9 cellular contexts compared by ENCODE assay signal in genomic region chr19:49148784-49149651, GRCh38. TPM values are rescaled to one million over a fixed set of nuclear protein-coding genes. Genes with fewer than 3 reads are reported as not detected.
DNase-seq lines count a peak whose midpoint lies in the region; ATAC-seq and TF ChIP-seq lines count a peak whose summit lies in the region.
"Had no signal": no experiment of that assay in that cellular context is flagged by ENCODE, and none has a peak within 500 bp of the region (broad histone marks: within the 10 kb centered on the region; RNA-seq: fewer than 3 reads in every experiment).

No MANE protein-coding gene starts in this region.

- H3K27ac ChIP-seq in SJSA1 = no peak overlapping the region
- H3K27ac ChIP-seq: neutrophil had no signal

- H3K4me1 Mint-ChIP-seq in natural killer cell = peaks cover 27 to 52% of the 10 kb centered on the region in 2 donors

- H3K36me3 Mint-ChIP-seq in natural killer cell = no peaks in the 10 kb centered on the region

- intact Hi-C loops in natural killer cell (cut with micrococcal nuclease) = loop anchor here (10.0 kb wide), 1 partner anchor 154 kb away; the partner anchor contains the start of genes GYS1 and RUVBL2

- no peaks in the 10 kb centered on the region for H3K27me3 ChIP-seq in MG63
- H3K27me3 ChIP-seq in SJSA1 (replicated peaks) = no peaks in the 10 kb centered on the region

- no peaks in the 10 kb centered on the region for H3K9me3 Mint-ChIP-seq in natural killer cell

- H3K36me3 ChIP-seq in MG63 = no peaks in the 10 kb centered on the region
- H3K36me3 ChIP-seq in SJSA1 = no peaks in the 10 kb centered on the region
- H3K36me3 ChIP-seq: neutrophil had no signal

- H3K4me1 ChIP-seq in SJSA1 (replicated peaks) = peaks cover 45% of the 10 kb centered on the region

- peak; percentile 75 to 82 (median 79) for ATAC-seq in natural killer cell
- ATAC-seq in HG03469 (IDR thresholded peaks at IDR 0.05; ENCODE audit: unreplicated experiment) = no peak

- DNase-seq in DMS153 (lab: John Stamatoyannopoulos, UW) (peak; percentile 83), MG63 (peak; percentile 97), SJSA1 (ENCODE audit: low read depth in 1 of 2, low spot score in 2 of 2) (peak; percentile 90 to 99), activated gamma-delta T cell treated with Interleukin-2 at 50 U/mL for 16 hours (peak; percentile 74), fibroblast of the aortic adventitia (ENCODE audit: low read depth) (peak; percentile 91), natural killer cell (peak; percentile 80)
- peak; percentile 77 for DNase-seq in stimulated activated naive CD4-positive, alpha-beta T cell treated with Interleukin-2 at 50 U/mL for 16 hours (lab: John Stamatoyannopoulos, UW)

- H3K9me3 ChIP-seq in MG63 = no peaks in the 10 kb centered on the region
- peaks cover 2% of the 10 kb centered on the region; the same call in 1 of the 2 replicates for H3K9me3 ChIP-seq in SJSA1 (replicated peaks)

- no peak overlapping the region for H3K27ac Mint-ChIP-seq in natural killer cell

- no peak for TF ChIP-seq CTCF in fibroblast of the aortic adventitia (IDR thresholded peaks at IDR 0.05; ENCODE audit: insufficient read depth, low read length)
- no peak for TF ChIP-seq CTCF in natural killer cell (IDR thresholded peaks at IDR 0.05)

- H3K4me3 ChIP-seq in MG63 (peak overlapping the region; percentile 74), SJSA1 (peak overlapping the region; percentile 51), fibroblast of the aortic adventitia (ENCODE audit: low read depth, low read length) (peak overlapping the region; percentile 93)

- peak overlapping the region; percentile 96 for H3K4me3 Mint-ChIP-seq in natural killer cell

- peaks cover 17 to 48% of the 10 kb centered on the region in 2 donors for H3K27me3 Mint-ChIP-seq in natural killer cell (ENCODE audit: low read depth in 2 of 2)

RNA-seq across cellular contexts. Expression of gene HRC, which starts 6.2 kb away (rescaled TPM):
- not detected in 2 replicates for total RNA-seq in MG63 (2014; rRNA removed; shearing (Covaris generic); ENCODE audit: low replicate concordance)
- not detected in 2 replicates for total RNA-seq in SJSA1 (2014; rRNA removed; shearing (Covaris generic))
- total RNA-seq in fibroblast of the aortic adventitia (ENCODE audit: low replicate concordance) (not detected in 2 replicates), natural killer cell (not detected)

RNA-seq across cellular contexts. Expression of gene TRPM4, which starts 8.6 kb away (rescaled TPM):
- total RNA-seq in MG63 (2014; rRNA removed; shearing (Covaris generic); ENCODE audit: low replicate concordance) = 7.9 and 8.4 TPM in 2 replicates
- total RNA-seq in SJSA1 (2014; rRNA removed; shearing (Covaris generic)) = 6.8 and 9.2 TPM in 2 replicates
- total RNA-seq in fibroblast of the aortic adventitia (ENCODE audit: low replicate concordance) (14.0 and 15.0 TPM in 2 replicates), natural killer cell (under 1 TPM in 1 of 3 donors, not detected in 2; 0.20 TPM)

RNA-seq across cellular contexts. Expression of gene PPFIA3, which starts 29.7 kb away (rescaled TPM):
- 3.4 and 21.4 TPM in 2 replicates for total RNA-seq in MG63 (2014; rRNA removed; shearing (Covaris generic); ENCODE audit: low replicate concordance)
- 3.4 and 3.6 TPM in 2 replicates for total RNA-seq in SJSA1 (2014; rRNA removed; shearing (Covaris generic))
- total RNA-seq in fibroblast of the aortic adventitia (ENCODE audit: low replicate concordance) (0.99 and 2.4 TPM in 2 replicates), natural killer cell (1 to 10 TPM; 5.3 to 5.5 (median 5.3) TPM)

RNA-seq across cellular contexts. Expression of gene C19orf73, which starts 30.1 kb away (rescaled TPM):
- total RNA-seq in MG63 (2014; rRNA removed; shearing (Covaris generic); ENCODE audit: low replicate concordance) = 3.7 and 4.6 TPM in 2 replicates
- 4.3 TPM in 1 of 2 replicates, not detected in the other for total RNA-seq in SJSA1 (2014; rRNA removed; shearing (Covaris generic))
- total RNA-seq in fibroblast of the aortic adventitia (ENCODE audit: low replicate concordance) (0.41 and 0.54 TPM in 2 replicates), natural killer cell (1 to 10 TPM; 2.3 to 2.7 (median 2.7) TPM)

RNA-seq across cellular contexts. Expression of gene LIN7B, which starts 34.8 kb away (rescaled TPM):
- 12.3 and 20.4 TPM in 2 replicates for total RNA-seq in MG63 (2014; rRNA removed; shearing (Covaris generic); ENCODE audit: low replicate concordance)
- total RNA-seq in SJSA1 (2014; rRNA removed; shearing (Covaris generic)) = 15.9 and 21.6 TPM in 2 replicates
- total RNA-seq in fibroblast of the aortic adventitia (ENCODE audit: low replicate concordance) (2.2 and 3.7 TPM in 2 replicates), natural killer cell (1 to 10 TPM; 6.2 to 8.8 (median 6.5) TPM)
